In the genomic region with DNA sequence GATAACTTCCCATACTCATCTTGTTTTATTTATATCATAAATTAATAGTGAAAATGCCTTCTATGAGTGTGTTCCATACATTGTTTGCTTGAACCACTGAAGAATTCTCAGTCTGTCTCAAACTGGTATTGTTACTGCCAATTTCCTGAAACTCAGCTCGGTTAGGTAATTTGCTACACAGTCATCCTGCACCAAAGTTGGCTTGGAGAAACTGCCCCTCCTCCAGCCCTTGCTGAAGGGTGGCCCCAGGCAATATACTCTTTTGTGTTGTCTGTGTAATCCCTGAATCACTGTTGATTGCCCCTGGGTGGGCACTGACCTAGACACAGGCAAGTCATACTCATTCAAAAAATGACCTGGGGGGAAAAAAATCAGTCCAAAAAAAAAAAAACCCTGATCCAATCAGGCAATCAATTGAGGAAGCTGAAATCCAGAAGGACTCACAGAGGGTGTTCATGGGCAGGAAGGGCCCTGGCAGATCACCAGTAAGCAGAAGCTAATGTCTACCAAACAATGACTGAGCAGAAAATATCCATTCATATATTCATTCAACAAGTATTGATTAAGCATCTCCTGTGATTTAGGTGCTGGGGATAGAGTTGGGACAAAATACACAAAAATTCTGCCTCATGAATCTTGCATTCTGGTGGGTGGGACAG, we compare ENCODE assay signal across 1 cellular context.
TF ChIP-seq lines count a peak whose summit lies in the region.

No MANE protein-coding gene starts in this region.

TF ChIP-seq in H1, 55 proteins besides CTCF, POLR2A, EP300 and RAD21 (continued from another document):
- no peak for TF ChIP-seq CEBPB (IDR thresholded peaks at IDR 0.05; ENCODE audit: low read depth, low read length)
- no peak for TF ChIP-seq TEAD4 (IDR thresholded peaks at IDR 0.05; ENCODE audit: low read depth, low read length)
- TF ChIP-seq SIN3A (conservative IDR thresholded peaks at IDR 0.05 in 1 of 2, IDR thresholded peaks at IDR 0.05 in 1 of 2; ENCODE audit: low read depth in 1 of 2, low read length in 2 of 2) = no peak
- no peak for TF ChIP-seq CHD1 (IDR thresholded peaks at IDR 0.05; ENCODE audit: low read depth, low read length)
- TF ChIP-seq NRF1 (IDR thresholded peaks at IDR 0.05; ENCODE audit: low read depth, low read length) = no peak
- no peak for TF ChIP-seq CREB1 (IDR thresholded peaks at IDR 0.05)
- no peak for TF ChIP-seq TAF1 (IDR thresholded peaks at IDR 0.05; ENCODE audit: low read depth, low read length)
- no peak for TF ChIP-seq KDM1A (IDR thresholded peaks at IDR 0.05; ENCODE audit: borderline replicate concordance, low read length)
- no peak for TF ChIP-seq GTF2F1 (IDR thresholded peaks at IDR 0.05; ENCODE audit: borderline replicate concordance, low read depth, low read length)
